8 cellular contexts compared by ENCODE assay signal in genomic region chr5:134177197-134178171, GRCh38. TPM values are rescaled to one million over a fixed set of nuclear protein-coding genes. Genes with fewer than 3 reads are reported as not detected.
DNase-seq lines count a peak whose midpoint lies in the region; ATAC-seq and TF ChIP-seq lines count a peak whose summit lies in the region.

No MANE protein-coding gene starts in this region.

- DNase-seq in activated naive CD4-positive, alpha-beta T cell treated with anti-CD3 and anti-CD28 coated beads for 36 hours, result no peak
- DNase-seq in activated naive CD4-positive, alpha-beta T cell treated with anti-CD3 and anti-CD28 coated beads, Interleukin-2, amount 50 U/mL, for 16 hours, result no peak
- DNase-seq in NCI-H774 (lab: John Stamatoyannopoulos, UW) (peak; percentile 59), ascending aorta (ENCODE audit: low spot score in 2 of 2) (peak in 1 of 2 donors; percentile 85), hepatic stellate cell (ENCODE audit: low spot score) (peak; percentile 60)

- H3K4me1 ChIP-seq in ascending aorta (peaks cover 2 to 28% of the 10 kb centered on the region in 2 donors), rectal smooth muscle tissue (ENCODE audit: control insufficient read depth, insufficient read depth, low read length) (peaks cover 16% of the 10 kb centered on the region)

- ATAC-seq in HG03066 (IDR thresholded peaks at IDR 0.05; ENCODE audit: low read depth, unreplicated experiment) (peak; percentile 35), HG02885 (IDR thresholded peaks at IDR 0.05; ENCODE audit: poor library complexity, unreplicated experiment) (no peak)

- H3K4me3 ChIP-seq in ascending aorta, result peak overlapping the region; percentile 83 to 94
- peak overlapping the region; percentile 89 for H3K4me3 ChIP-seq in rectal smooth muscle tissue (ENCODE audit: low read length)

- peak overlapping the region; percentile 96 for H3K4me3 Mint-ChIP-seq in activated naive CD4-positive, alpha-beta T cell treated with anti-CD3 and anti-CD28 coated beads for 36 hours

- H3K36me3 ChIP-seq in ascending aorta, result peaks cover 4 to 11% of the 10 kb centered on the region in 2 donors
- peaks cover 2% of the 10 kb centered on the region for H3K36me3 ChIP-seq in rectal smooth muscle tissue (ENCODE audit: control insufficient read depth, insufficient read depth, low read length)

- intact Hi-C loops in activated naive CD4-positive, alpha-beta T cell treated with anti-CD3 and anti-CD28 coated beads for 36 hours (cut with micrococcal nuclease), result loop anchor here (1.0 to 2.0 kb wide), 7 partner anchors 39 to 728 kb away; partner anchors contain the start of genes JADE2, PCBD2 and PPP2CA
- intact Hi-C loops in ascending aorta (cut with DNase I), result loop anchor here (1.0 to 2.0 kb wide), 2 partner anchors 49 to 193 kb away; partner anchors contain the start of genes PPP2CA and UBE2B

- H3K27ac ChIP-seq in ascending aorta (peak overlapping the region; percentile 95 to 99), rectal smooth muscle tissue (ENCODE audit: low read depth, low read length) (peak overlapping the region; percentile 100)

- H3K27me3 ChIP-seq in ascending aorta (no peaks in the 10 kb centered on the region), rectal smooth muscle tissue (ENCODE audit: control insufficient read depth, insufficient read depth, low read length) (no peaks in the 10 kb centered on the region)

- peak overlapping the region; percentile 97 for H3K9ac ChIP-seq in rectal smooth muscle tissue (ENCODE audit: low read length)

- CTCF ChIA-PET in activated naive CD4-positive, alpha-beta T cell treated with anti-CD3 and anti-CD28 coated beads for 36 hours (lab: Charles Lee), result interaction anchor here (1.1 to 1.4 kb wide), 2 partner anchors 111 to 410 kb away, joined by 4 to 6 read pairs; no protein-coding TSS in a partner anchor

- no peaks in the 10 kb centered on the region for H3K27me3 Mint-ChIP-seq in activated naive CD4-positive, alpha-beta T cell treated with anti-CD3 and anti-CD28 coated beads for 36 hours (ENCODE audit: low read depth)

- peaks cover 14% of the 10 kb centered on the region for H3K36me3 Mint-ChIP-seq in activated naive CD4-positive, alpha-beta T cell treated with anti-CD3 and anti-CD28 coated beads for 36 hours (ENCODE audit: low read depth)

- H3K9me3 ChIP-seq in ascending aorta, result no peaks in the 10 kb centered on the region

- no peak for TF ChIP-seq CTCF in ascending aorta (IDR thresholded peaks at IDR 0.05)

- H3K9me3 Mint-ChIP-seq in activated naive CD4-positive, alpha-beta T cell treated with anti-CD3 and anti-CD28 coated beads for 36 hours, result no peaks in the 10 kb centered on the region

- peaks cover 25% of the 10 kb centered on the region for H3K4me1 Mint-ChIP-seq in activated naive CD4-positive, alpha-beta T cell treated with anti-CD3 and anti-CD28 coated beads for 36 hours (ENCODE audit: low read depth)

- H3K27ac Mint-ChIP-seq in activated naive CD4-positive, alpha-beta T cell treated with anti-CD3 and anti-CD28 coated beads for 36 hours, result peak overlapping the region; percentile 94

RNA-seq across cellular contexts. Expression of gene SKP1, which starts 0.7 kb away (rescaled TPM):
- total RNA-seq in activated naive CD4-positive, alpha-beta T cell treated with anti-CD3 and anti-CD28 coated beads for 36 hours, result 100 to 1,000 TPM; 307 to 309 TPM
- total RNA-seq in ascending aorta, result 144 TPM

RNA-seq across cellular contexts. Expression of gene PPP2CA, which starts 48.4 kb away (rescaled TPM):
- total RNA-seq in activated naive CD4-positive, alpha-beta T cell treated with anti-CD3 and anti-CD28 coated beads for 36 hours, result 100 to 1,000 TPM; 132 to 135 TPM
- total RNA-seq in ascending aorta, result 26.2 TPM

Comparison
In these comparisons a context has a peak if more than half of its experiments do, and no peak if none do; other contexts are left out.
1. DNase-seq: peak in NCI-H774 (single experiment) and hepatic stellate cell (single experiment); none in activated naive CD4-positive, alpha-beta T cell treated with anti-CD3 and anti-CD28 coated beads for 36 hours (single experiment) and activated naive CD4-positive, alpha-beta T cell treated with anti-CD3 and anti-CD28 coated beads, Interleukin-2, amount 50 U/mL, for 16 hours (single experiment).